In genomic region chr1:71804140-71804539, GRCh38 we compare ENCODE assay signal across 21 cellular contexts.
"Had no signal": no experiment of that assay in that cellular context is flagged by ENCODE, and none has a peak within 500 bp of the region (broad histone marks: within the 10 kb centered on the region; RNA-seq: fewer than 3 reads in every experiment).

No MANE protein-coding gene starts in this region.

- H3K27ac Mint-ChIP-seq: natural killer cell, type B pancreatic cell had no signal

- H3K27me3 ChIP-seq: brain microvascular endothelial cell, neutrophil, pancreas, right lobe of liver, testis had no signal

- H3K27ac ChIP-seq: brain microvascular endothelial cell, coronary artery, lower lobe of right lung, neutrophil, pancreas, right lobe of liver, testis, WERI-Rb-1 had no signal

- H3K4me1 Mint-ChIP-seq: natural killer cell had no signal

- H3K4me1 ChIP-seq: lower lobe of right lung, pancreas, right lobe of liver, testis had no signal

- ATAC-seq: lower lobe of right lung, natural killer cell, pancreas, right lobe of liver had no signal

- H3K4me3 Mint-ChIP-seq: natural killer cell, type B pancreatic cell had no signal

- H3K36me3 ChIP-seq: brain microvascular endothelial cell, lower lobe of right lung, neutrophil, pancreas, right lobe of liver, WERI-Rb-1 had no signal

- H3K36me3 Mint-ChIP-seq: natural killer cell, type B pancreatic cell had no signal

- H3K9me3 Mint-ChIP-seq: type B pancreatic cell had no signal

- H3K4me3 ChIP-seq: coronary artery, lower lobe of right lung, pancreas, right lobe of liver, testis had no signal

- H3K27me3 Mint-ChIP-seq: type B pancreatic cell had no signal

- DNase-seq: activated CD4-positive, alpha-beta T cell treated with anti-CD3 and anti-CD28 coated beads for 1 hour; activated CD8-positive, alpha-beta memory T cell treated with anti-CD3 and anti-CD28 coated beads for 24 hours; activated CD8-positive, alpha-beta memory T cell treated with anti-CD3 and anti-CD28 coated beads, Interleukin-2, amount 50 U/mL, for 48 hours; activated effector memory CD4-positive, alpha-beta T cell treated with Interleukin-2 at 50 U/mL for 16 hours; activated naive CD4-positive, alpha-beta T cell treated with anti-CD3 and anti-CD28 coated beads, Interleukin-2, amount 50 U/mL, for 16 hours; activated T-cell treated with anti-CD3 and anti-CD28 coated beads, Interleukin-2, amount 50 U/mL, for 48 hours; aorta; brain microvascular endothelial cell; central memory CD4-positive, alpha-beta T cell; lower lobe of right lung; natural killer cell; pancreas; right lobe of liver; small intestine; stimulated activated CD4-positive, alpha-beta T cell treated with anti-CD3 and anti-CD28 coated beads, Interleukin-15, amount 100 ng/mL, for 24 hours; stimulated activated CD4-positive, alpha-beta T cell treated with anti-CD3 and anti-CD28 coated beads, Interleukin-4, amount 100 ng/mL, for 1 hour; testis; WERI-Rb-1 had no signal

- H3K9me3 ChIP-seq: lower lobe of right lung, neutrophil, pancreas, right lobe of liver, testis had no signal
